In genomic region chr11:66882540-66882939, GRCh38 we compare ENCODE assay signal across 9 cellular contexts. TPM values are rescaled to one million over a fixed set of nuclear protein-coding genes. Genes with fewer than 3 reads are reported as not detected.
DNase-seq lines count a peak whose midpoint lies in the region; ATAC-seq and TF ChIP-seq lines count a peak whose summit lies in the region.
"Had no signal": no experiment of that assay in that cellular context is flagged by ENCODE, and none has a peak within 500 bp of the region (broad histone marks: within the 10 kb centered on the region; RNA-seq: fewer than 3 reads in every experiment).

No MANE protein-coding gene starts in this region.

- H3K36me3 ChIP-seq in GM23248 (ENCODE audit: low read depth) (no peaks in the 10 kb centered on the region), gastroesophageal sphincter (no peaks in the 10 kb centered on the region), OCI-LY7 (ENCODE audit: insufficient read depth, low read length) (no peaks in the 10 kb centered on the region)
- H3K36me3 ChIP-seq: heart left ventricle had no signal

- no peak for TF ChIP-seq CTCF in gastroesophageal sphincter (IDR thresholded peaks at IDR 0.05)
- no peak for TF ChIP-seq CTCF in OCI-LY7 (conservative IDR thresholded peaks at IDR 0.05; ENCODE audit: low read length)

- H2AFZ ChIP-seq in GM23248 (peak overlapping the region; percentile 44; the same call in 1 of the 2 replicates), OCI-LY7 (ENCODE audit: low read length) (no peak overlapping the region)

- peaks cover 19% of the 10 kb centered on the region for H3K4me1 ChIP-seq in GM23248 (ENCODE audit: insufficient read depth)
- peaks cover 0 to 31% (median 6%) of the 10 kb centered on the region in 3 donors for H3K4me1 ChIP-seq in gastroesophageal sphincter
- H3K4me1 ChIP-seq in OCI-LY7 (ENCODE audit: insufficient read depth, low read length, poor library complexity, severe bottlenecking): peaks cover 6% of the 10 kb centered on the region

- H3K4me3 ChIP-seq in GM23248 (no peak overlapping the region), gastroesophageal sphincter (peak overlapping the region; percentile 1 to 43), OCI-LY7 (ENCODE audit: low read depth, low read length, poor library complexity, severe bottlenecking) (no peak overlapping the region)
- H3K4me3 ChIP-seq: heart left ventricle had no signal

- POLR2A ChIA-PET in OCI-LY7 (lab: Charles Lee): no interaction called here

- no peak overlapping the region for H3K27ac ChIP-seq in GM23248
- peak overlapping the region in 3 of 4 donors; percentile 54 to 68 (median 59) for H3K27ac ChIP-seq in gastroesophageal sphincter
- H3K27ac ChIP-seq in OCI-LY7 (ENCODE audit: low read depth, low read length, poor library complexity, severe bottlenecking): no peak overlapping the region
- H3K27ac ChIP-seq: heart left ventricle had no signal

- CTCF ChIA-PET in OCI-LY7 (lab: Charles Lee; ENCODE audit: unreplicated experiment): interaction anchor here (0.6 kb wide), 1 partner anchor 416 kb away, joined by 7 read pairs; no protein-coding TSS in a partner anchor

- H3K9ac ChIP-seq in GM23248: no peak overlapping the region

- H3K27me3 ChIP-seq in GM23248 (replicated peaks; ENCODE audit: insufficient read depth) (no peaks in the 10 kb centered on the region), gastroesophageal sphincter (no peaks in the 10 kb centered on the region)
- H3K27me3 ChIP-seq: heart left ventricle had no signal

- no peak for TF ChIP-seq POLR2A in gastroesophageal sphincter (IDR thresholded peaks at IDR 0.05)
- no peak for TF ChIP-seq POLR2A in GM18505 (IDR thresholded peaks at IDR 0.05; ENCODE audit: borderline replicate concordance, extremely low read depth, insufficient read depth, insufficient read length)

- no peak overlapping the region for H3K4me2 ChIP-seq in GM23248 (ENCODE audit: unreplicated experiment)
- H3K4me2 ChIP-seq in OCI-LY7 (ENCODE audit: low read length): no peak overlapping the region

- in situ Hi-C loops in GM23248 (cut with MboI): no loop called here

- ATAC-seq in gastroesophageal sphincter (peak; percentile 40), GM18505 (IDR thresholded peaks at IDR 0.05; ENCODE audit: unreplicated experiment) (no peak), GM21576 (IDR thresholded peaks at IDR 0.05; ENCODE audit: unreplicated experiment) (no peak)

- no TSS peak for BruUV-seq in OCI-LY7 (replicated peaks; lab: Mats Ljungman, UMichigan)

- 77% methylated on average over 12 of the region's 12 CpGs for WGBS in GM23248 (ENCODE audit: low coverage in 1 of 2, low lambda C conversion rate in 2 of 2, missing lambda C conversion rate in 2 of 2), 2 experiments
- WGBS in gastroesophageal sphincter (ENCODE audit: low coverage in 1 of 2), 2 donors: 48% methylated on average over 2 of the region's 12 CpGs; no CpG with 5 or more reads in 1 of the 2 donors

- H3F3A ChIP-seq in GM23248 (ENCODE audit: insufficient read depth): no peaks in the 10 kb centered on the region; the same call in none of the 2 replicates

- intact Hi-C loops in OCI-LY7 (cut with micrococcal nuclease; ENCODE audit: unreplicated experiment): loop anchor here (2.0 to 5.0 kb wide), 4 partner anchors 26 to 95 kb away; partner anchors contain the start of genes C11orf86, LRFN4 and RCE1

- no peak for TF ChIP-seq EP300 in gastroesophageal sphincter (IDR thresholded peaks at IDR 0.05)

- DNase-seq in GM23248: no peak
- peak; percentile 93 for DNase-seq in NCI-H69 (lab: John Stamatoyannopoulos, UW)
- DNase-seq in pons (ENCODE audit: low spot score): peak; percentile 72
- DNase-seq in OCI-LY7 (ENCODE audit: low spot score): no peak
- no peak for DNase-seq in NCI-H226

- no peaks in the 10 kb centered on the region for H4K20me1 ChIP-seq in GM23248 (ENCODE audit: insufficient read depth)
- no peaks in the 10 kb centered on the region for H4K20me1 ChIP-seq in OCI-LY7 (ENCODE audit: insufficient read depth, low read length)

- H3K9me3 ChIP-seq in GM23248 (ENCODE audit: low read depth): no peaks in the 10 kb centered on the region
- no peaks in the 10 kb centered on the region for H3K9me3 ChIP-seq in gastroesophageal sphincter
- H3K9me3 ChIP-seq in OCI-LY7 (ENCODE audit: low read length): no peaks in the 10 kb centered on the region
- H3K9me3 ChIP-seq: heart left ventricle had no signal

- H3K79me2 ChIP-seq in GM23248 (ENCODE audit: insufficient read depth) (no peaks in the 10 kb centered on the region), OCI-LY7 (ENCODE audit: insufficient read depth, low read depth, low read length) (no peaks in the 10 kb centered on the region)

- H3K9me2 ChIP-seq in GM23248 (ENCODE audit: insufficient read depth) (no peaks in the 10 kb centered on the region), OCI-LY7 (ENCODE audit: insufficient read depth, low read length) (no peaks in the 10 kb centered on the region)

RNA-seq across cellular contexts. Expression of gene LRFN4, which starts 25.7 kb away (rescaled TPM):
- 38.3 and 42.2 TPM in 2 replicates for total RNA-seq in GM23248 (2014; rRNA removed; shearing (Covaris generic))
- polyA plus RNA-seq in GM23248 (2016; fragmentation: Nextera tagmentation; extraction: Ambion mirVana): 5.4 and 5.9 TPM in 2 replicates
- total RNA-seq in gastroesophageal sphincter (10 to 100 TPM in 2 of 4 donors, 1 to 10 TPM in 2; 7.1 to 17.5 (median 9.2) TPM), OCI-LY7 (2022) (34.9 and 38.6 TPM in 2 replicates)
- 27.2 and 33.9 TPM in 2 replicates for total RNA-seq in OCI-LY7 (2014; rRNA removed; shearing (Covaris generic))

RNA-seq across cellular contexts. Expression of gene RCE1, which starts 39.3 kb away (rescaled TPM):
- total RNA-seq in GM23248 (2014; rRNA removed; shearing (Covaris generic)): 10.0 and 19.2 TPM in 2 replicates
- 15.9 and 16.6 TPM in 2 replicates for polyA plus RNA-seq in GM23248 (2016; fragmentation: Nextera tagmentation; extraction: Ambion mirVana)
- 10 to 100 TPM in 3 of 4 donors, 1 to 10 TPM in 1; 9.5 to 14.8 (median 11.7) TPM for total RNA-seq in gastroesophageal sphincter
- 45.3 and 62.9 TPM in 2 replicates for total RNA-seq in OCI-LY7 (2014; rRNA removed; shearing (Covaris generic))
- total RNA-seq in OCI-LY7 (2022): 31.6 and 34.9 TPM in 2 replicates

Comparison
In these comparisons a context has a peak if more than half of its experiments do, and no peak if none do; other contexts are left out.
1. DNase-seq: peak in NCI-H69 (single experiment) and pons (single experiment); none in GM23248 (single experiment), OCI-LY7 (single experiment) and NCI-H226 (single experiment).
2. H3K27ac ChIP-seq: peak in gastroesophageal sphincter (3 of 4); none in GM23248 (single experiment) and OCI-LY7 (single experiment).
3. H3K4me3 ChIP-seq: peak in gastroesophageal sphincter (2 of 2); none in GM23248 (single experiment) and OCI-LY7 (single experiment).